Comparison of ENCODE assay signal across 8 cellular contexts in genomic region chr11:46701078-46701654, GRCh38. TPM values are rescaled to one million over a fixed set of nuclear protein-coding genes. Genes with fewer than 3 reads are reported as not detected.
DNase-seq lines count a peak whose midpoint lies in the region; ATAC-seq, FAIRE-seq and TF ChIP-seq lines count a peak whose summit lies in the region.

No MANE protein-coding gene starts in this region.

- H3K4me2 ChIP-seq in OCI-LY3 (ENCODE audit: low read length) (peak overlapping the region; percentile 91), endothelial cell of umbilical vein (ENCODE audit: insufficient read depth, low read length) (peak overlapping the region; percentile 74)

- under 1% methylated on average over 29 of the region's 29 CpGs for WGBS in prostate gland

- H3K36me3 ChIP-seq in OCI-LY3 (replicated peaks; ENCODE audit: low read depth, low read length) (peaks cover 31% of the 10 kb centered on the region), endothelial cell of umbilical vein (ENCODE audit: control insufficient read depth in 2 of 2, extremely low read depth in 1 of 2, insufficient read depth in 2 of 2, low read length in 2 of 2) (peaks cover 7 to 31% of the 10 kb centered on the region in 2 experiments), prostate gland (peaks cover 5 to 32% of the 10 kb centered on the region in 2 donors)

- dilution Hi-C loops in endothelial cell of umbilical vein (cut with MboI; ENCODE audit: extremely low pct_ligation_motif_present, low sequenced_read_pairs): no loop called here

- DNase-seq in endothelial cell of umbilical vein (ENCODE audit: low read depth, low spot score) (no peak), prostate gland (ENCODE audit: low spot score) (no peak), NCI-H748 treated with DMSO at 0.1 percent for 48 hours (lab: John Stamatoyannopoulos, UW) (no peak), NCI-H2171 (lab: John Stamatoyannopoulos, UW) (no peak)

- ATAC-seq in GM18907 (IDR thresholded peaks at IDR 0.05; ENCODE audit: unreplicated experiment) (peak; percentile 6), GM18511 (IDR thresholded peaks at IDR 0.05; ENCODE audit: unreplicated experiment) (no peak), HG02798 (IDR thresholded peaks at IDR 0.05; ENCODE audit: poor library complexity, unreplicated experiment) (no peak)

- POLR2A ChIA-PET in endothelial cell of umbilical vein (lab: Charles Lee): no interaction called here

- intact Hi-C loops in endothelial cell of umbilical vein (cut with micrococcal nuclease): loop anchor here (2.0 kb wide), 2 partner anchors 36 to 312 kb away; no protein-coding TSS in a partner anchor
- intact Hi-C loops in prostate gland (cut with DNase I): loop anchor here (2.0 kb wide), 1 partner anchor 84 kb away; the partner anchor contains the start of genes ATG13 and HARBI1

- no peak for TF ChIP-seq CTCF in OCI-LY3 (IDR thresholded peaks at IDR 0.05; ENCODE audit: low read depth, low read length)
- no peak for TF ChIP-seq CTCF in endothelial cell of umbilical vein (IDR thresholded peaks at IDR 0.05; ENCODE audit: extremely low read depth in 1 of 2, insufficient read depth in 1 of 2, low read depth in 1 of 2, low read length in 2 of 2)
- no peak for TF ChIP-seq CTCF in prostate gland (IDR thresholded peaks at IDR 0.05)

- H3K27ac ChIP-seq in OCI-LY3 (ENCODE audit: low read length) (peak overlapping the region; percentile 71), endothelial cell of umbilical vein (ENCODE audit: insufficient read depth, low read depth, low read length) (peak overlapping the region; percentile 89), prostate gland (peak overlapping the region; percentile 90 to 92)

- H3K79me2 ChIP-seq in OCI-LY3 (ENCODE audit: low read length): peaks cover 39% of the 10 kb centered on the region
- peaks cover 35% of the 10 kb centered on the region for H3K79me2 ChIP-seq in endothelial cell of umbilical vein (ENCODE audit: control insufficient read depth, insufficient read depth, low read length)

- TSS peak; percentile 61 for BruUV-seq in endothelial cell of umbilical vein (replicated peaks; lab: Mats Ljungman, UMichigan)

- H3K4me1 ChIP-seq in OCI-LY3 (ENCODE audit: low read length) (peaks cover 7% of the 10 kb centered on the region; the same call in 1 of the 2 replicates), endothelial cell of umbilical vein (ENCODE audit: control insufficient read depth, extremely low read depth, insufficient read depth, low read length) (peaks cover 5% of the 10 kb centered on the region), prostate gland (replicated peaks) (no peaks in the 10 kb centered on the region)

- H4K20me1 ChIP-seq in OCI-LY3 (ENCODE audit: insufficient read depth, low read length): 0 out of 2 replicates have a peak, but pooled peaks cover 3% of the 10 kb centered on the region
- H4K20me1 ChIP-seq in endothelial cell of umbilical vein (replicated peaks; ENCODE audit: control insufficient read depth, extremely low read depth, insufficient read depth, low read length): no peaks in the 10 kb centered on the region

- CTCF ChIA-PET in endothelial cell of umbilical vein (lab: Charles Lee): interaction anchor here (0.6 to 1.1 kb wide), 4 partner anchors 27 to 311 kb away, joined by 3 to 4 read pairs (median 3); partner anchors contain the start of gene CHRM4

- H3K27me3 ChIP-seq in OCI-LY3 (ENCODE audit: low read depth, low read length) (no peaks in the 10 kb centered on the region), endothelial cell of umbilical vein (ENCODE audit: control insufficient read depth in 2 of 2, insufficient read depth in 2 of 2, low read length in 2 of 2) (no peaks in the 10 kb centered on the region), prostate gland (replicated peaks; ENCODE audit: insufficient read depth) (no peaks in the 10 kb centered on the region)

- H3K9me3 ChIP-seq in OCI-LY3 (ENCODE audit: insufficient read depth, low read length) (no peaks in the 10 kb centered on the region), endothelial cell of umbilical vein (replicated peaks; ENCODE audit: control insufficient read depth, insufficient read depth, low read length) (no peaks in the 10 kb centered on the region), prostate gland (no peaks in the 10 kb centered on the region)

- H3K9ac ChIP-seq in OCI-LY3 (ENCODE audit: low read length) (peak overlapping the region; percentile 88), endothelial cell of umbilical vein (replicated peaks; ENCODE audit: extremely low read depth, insufficient read depth, low read length) (peak overlapping the region; percentile 92)

- no peaks in the 10 kb centered on the region for H3K9me1 ChIP-seq in endothelial cell of umbilical vein (replicated peaks; ENCODE audit: control insufficient read depth, extremely low read depth, insufficient read depth, low read length)

- H2AFZ ChIP-seq in OCI-LY3 (ENCODE audit: low read depth, low read length) (peak overlapping the region; percentile 90), endothelial cell of umbilical vein (ENCODE audit: low read depth, low read length) (peak overlapping the region; percentile 98)

- TF ChIP-seq POLR2A in endothelial cell of umbilical vein (IDR thresholded peaks at IDR 0.05; ENCODE audit: low read depth, low read length): no peak
- TF ChIP-seq POLR2A in prostate gland (IDR thresholded peaks at IDR 0.05): no peak

- peak overlapping the region; percentile 85 for H3K4me3 ChIP-seq in OCI-LY3 (ENCODE audit: low read length)
- peak overlapping the region; percentile 70 to 87 (median 79) for H3K4me3 ChIP-seq in endothelial cell of umbilical vein (replicated peaks in 1 of 3; ENCODE audit: insufficient read depth in 1 of 3, low read depth in 1 of 3, low read length in 3 of 3)
- H3K4me3 ChIP-seq in prostate gland: peak overlapping the region; percentile 70 to 89

- FAIRE-seq in endothelial cell of umbilical vein (lab: Jason Lieb, UNC): no peak

TF ChIP-seq in endothelial cell of umbilical vein, 7 proteins besides CTCF, POLR2A, EP300 and RAD21:
- TF ChIP-seq GATA2 (IDR thresholded peaks at IDR 0.05; ENCODE audit: insufficient read depth, insufficient read length, low read depth, low read length): no peak
- no peak for TF ChIP-seq EZH2 (IDR thresholded peaks at IDR 0.05; ENCODE audit: borderline replicate concordance, low read depth, low read length, severe bottlenecking)
- TF ChIP-seq MAX (IDR thresholded peaks at IDR 0.05; ENCODE audit: insufficient read depth, insufficient read length): no peak
- TF ChIP-seq MYC (IDR thresholded peaks at IDR 0.05; ENCODE audit: low read depth, low read length): no peak
- TF ChIP-seq POLR2AphosphoS5 (IDR thresholded peaks at IDR 0.05; ENCODE audit: insufficient read depth, low read depth, low read length): no peak
- no peak for TF ChIP-seq FOS (IDR thresholded peaks at IDR 0.05; ENCODE audit: borderline replicate concordance, insufficient read depth, low read length)
- no peak for TF ChIP-seq JUN (IDR thresholded peaks at IDR 0.05; ENCODE audit: borderline replicate concordance, insufficient read depth, insufficient read length, low read depth)

RNA-seq across cellular contexts. Expression of gene ZNF408, which starts 0.3 kb away (rescaled TPM):
- total RNA-seq in endothelial cell of umbilical vein: 10.3 and 10.9 TPM in 2 replicates
- polyA plus RNA-seq in endothelial cell of umbilical vein: 7.8 and 11.0 TPM in 2 replicates
- polyA plus RNA-seq in endothelial cell of umbilical vein (2011; cell fraction: cytosol; rRNA removed): 5.7 and 6.7 TPM in 2 replicates
- 11.4 and 11.8 TPM in 2 replicates for polyA plus RNA-seq in endothelial cell of umbilical vein (2011; cell fraction: nucleus; rRNA removed)
- 6.2 and 7.9 TPM in 2 replicates for polyA plus RNA-seq in endothelial cell of umbilical vein (2012)
- 2.8 and 6.5 TPM in 2 replicates for polyA minus RNA-seq in endothelial cell of umbilical vein
- 5.1 TPM for polyA minus RNA-seq in endothelial cell of umbilical vein (2011; cell fraction: cytosol; rRNA and poly(A)+ RNA removed)
- polyA minus RNA-seq in endothelial cell of umbilical vein (2011; cell fraction: nucleus; rRNA and poly(A)+ RNA removed): 6.2 and 8.8 TPM in 2 replicates
- total RNA-seq in prostate gland: 10 to 100 TPM in 1 of 2 donors, 1 to 10 TPM in 1; 9.9 to 17.8 TPM

RNA-seq across cellular contexts. Expression of gene ARHGAP1, which starts 0.7 kb away (rescaled TPM):
- total RNA-seq in endothelial cell of umbilical vein: 58.2 and 63.4 TPM in 2 replicates
- 30.9 and 31.0 TPM in 2 replicates for polyA plus RNA-seq in endothelial cell of umbilical vein
- polyA plus RNA-seq in endothelial cell of umbilical vein (2011; cell fraction: cytosol; rRNA removed): 21.4 and 22.9 TPM in 2 replicates
- polyA plus RNA-seq in endothelial cell of umbilical vein (2011; cell fraction: nucleus; rRNA removed): 20.7 and 26.0 TPM in 2 replicates
- 36.3 and 44.9 TPM in 2 replicates for polyA plus RNA-seq in endothelial cell of umbilical vein (2012)
- 73.9 and 78.7 TPM in 2 replicates for polyA minus RNA-seq in endothelial cell of umbilical vein
- 23.8 TPM for polyA minus RNA-seq in endothelial cell of umbilical vein (2011; cell fraction: cytosol; rRNA and poly(A)+ RNA removed)
- polyA minus RNA-seq in endothelial cell of umbilical vein (2011; cell fraction: nucleus; rRNA and poly(A)+ RNA removed): 17.7 and 23.4 TPM in 2 replicates
- total RNA-seq in prostate gland: 10 to 100 TPM; 73.2 to 94.5 TPM

RNA-seq across cellular contexts. Expression of gene F2, which starts 17.8 kb away (rescaled TPM):
- not detected in 2 replicates for total RNA-seq in endothelial cell of umbilical vein
- 0.04 and 0.10 TPM in 2 replicates for polyA plus RNA-seq in endothelial cell of umbilical vein
- polyA plus RNA-seq in endothelial cell of umbilical vein (2011; cell fraction: cytosol; rRNA removed): not detected in 2 replicates
- polyA plus RNA-seq in endothelial cell of umbilical vein (2011; cell fraction: nucleus; rRNA removed): not detected in 2 replicates
- polyA plus RNA-seq in endothelial cell of umbilical vein (2012): 0.14 TPM in 1 of 2 replicates, not detected in the other
- not detected in 2 replicates for polyA minus RNA-seq in endothelial cell of umbilical vein
- polyA minus RNA-seq in endothelial cell of umbilical vein (2011; cell fraction: cytosol; rRNA and poly(A)+ RNA removed): not detected
- polyA minus RNA-seq in endothelial cell of umbilical vein (2011; cell fraction: nucleus; rRNA and poly(A)+ RNA removed): not detected in 2 replicates
- total RNA-seq in prostate gland: 1 to 10 TPM in 1 of 2 donors, not detected in 1; 1.8 TPM
